18 cellular contexts compared by ENCODE assay signal in genomic region chr11:7088921-7089320, GRCh38. TPM values are rescaled to one million over a fixed set of nuclear protein-coding genes. Genes with fewer than 3 reads are reported as not detected.
"Had no signal": no experiment of that assay in that cellular context is flagged by ENCODE, and none has a peak within 500 bp of the region (broad histone marks: within the 10 kb centered on the region; RNA-seq: fewer than 3 reads in every experiment).

Gene RBMXL2 (plus strand): TSS chr11:7088998. CDS start chr11:7089121, 123 bp downstream.

- H3K4me3 Mint-ChIP-seq: activated naive CD8-positive, alpha-beta T cell; endodermal cell; natural killer cell; stimulated activated naive B cell treated with anti-CD40 and anti-IgM and Interleukin-4, amounts not matched to agents 10 μg/mL and 1 μg/mL and 100 μg/mL, for 72 hours; T-helper 17 cell had no signal

- H3K4me1 Mint-ChIP-seq: endodermal cell; natural killer cell; stimulated activated naive B cell treated with anti-CD40 and anti-IgM and Interleukin-4, amounts not matched to agents 10 μg/mL and 1 μg/mL and 100 μg/mL, for 72 hours; T-helper 17 cell had no signal

- H3K27ac Mint-ChIP-seq: activated naive CD8-positive, alpha-beta T cell; endodermal cell; natural killer cell; stimulated activated naive B cell treated with anti-CD40 and anti-IgM and Interleukin-4, amounts not matched to agents 10 μg/mL and 1 μg/mL and 100 μg/mL, for 72 hours; T-helper 17 cell had no signal

- DNase-seq: activated CD4-positive, alpha-beta T cell treated with anti-CD3 and anti-CD28 coated beads, Interleukin-2, amount 50 U/mL, for 4 hours; endodermal cell; foreskin melanocyte; glutamatergic neuron; kidney glomerular epithelial cell; natural killer cell; spleen; stimulated activated naive B cell treated with anti-CD40 and anti-IgM and Interleukin-4, amounts not matched to agents 10 μg/mL and 1 μg/mL and 100 μg/mL, for 72 hours; T-helper 17 cell had no signal

- H3K36me3 ChIP-seq: neutrophil, pancreas, spleen, tibial artery had no signal

- ATAC-seq: natural killer cell; pancreas; stimulated activated naive B cell treated with anti-CD40 and anti-IgM and Interleukin-4, amounts not matched to agents 10 μg/mL and 1 μg/mL and 100 μg/mL, for 72 hours; T-helper 17 cell had no signal

- H3K4me3 ChIP-seq: pancreas, spleen, tibial artery had no signal

- H3K27ac ChIP-seq: epithelial cell of prostate, neutrophil, pancreas, spleen, tibial artery, VCaP had no signal

- H3K4me1 ChIP-seq: pancreas, spleen, tibial artery had no signal

- H3K9me3 ChIP-seq: neutrophil, pancreas, tibial artery had no signal

- H3K27me3 ChIP-seq: tibial artery had no signal

- H3K36me3 Mint-ChIP-seq: activated naive CD8-positive, alpha-beta T cell; natural killer cell; stimulated activated naive B cell treated with anti-CD40 and anti-IgM and Interleukin-4, amounts not matched to agents 10 μg/mL and 1 μg/mL and 100 μg/mL, for 72 hours had no signal

- H3K9me3 Mint-ChIP-seq: natural killer cell; stimulated activated naive B cell treated with anti-CD40 and anti-IgM and Interleukin-4, amounts not matched to agents 10 μg/mL and 1 μg/mL and 100 μg/mL, for 72 hours had no signal

RNA-seq across cellular contexts. Expression of gene RBMXL2, which starts in this region (rescaled TPM):
- total RNA-seq: activated CD8-positive, alpha-beta memory T cell treated with anti-CD3 and anti-CD28 coated beads for 36 hours; lower leg skin; natural killer cell; pancreas; T-helper 17 cell had no signal
- polyA plus RNA-seq: fibroblast of lung, pancreas, spleen had no signal
